ENCODE assay signal across 22 cellular contexts in the genomic region with DNA sequence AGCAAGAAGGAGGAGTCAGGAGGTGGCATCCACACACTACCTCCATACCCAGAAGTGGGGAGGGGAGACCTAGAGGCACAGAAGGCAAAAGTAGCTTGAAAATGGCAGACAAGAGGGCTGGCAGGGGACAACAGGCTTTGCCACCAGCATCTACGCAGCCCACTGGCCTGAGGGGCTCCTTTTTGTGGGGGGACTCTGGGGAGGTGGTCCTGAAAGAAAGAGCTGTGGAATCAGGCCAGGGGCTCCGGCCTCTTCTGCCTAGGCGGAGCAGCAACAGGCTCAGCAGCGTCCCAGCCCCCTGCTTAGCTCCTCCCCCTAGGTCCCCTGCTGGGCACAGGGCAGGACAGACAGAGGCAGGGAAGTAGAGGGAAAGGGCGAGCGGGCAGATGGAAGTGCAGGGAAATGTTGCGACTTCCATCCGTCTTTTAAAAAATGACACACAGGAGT. TPM values are rescaled to one million over a fixed set of nuclear protein-coding genes. Genes with fewer than 3 reads are reported as not detected.
DNase-seq lines count a peak whose midpoint lies in the region; ATAC-seq, FAIRE-seq and TF ChIP-seq lines count a peak whose summit lies in the region.
"Had no signal": no experiment of that assay in that cellular context is flagged by ENCODE, and none has a peak within 500 bp of the region (broad histone marks: within the 10 kb centered on the region; RNA-seq: fewer than 3 reads in every experiment).

No MANE protein-coding gene starts in this region.

- no peak overlapping the region for H4K5ac ChIP-seq in H1 (ENCODE audit: insufficient read length, low read depth, low read length)

- TF ChIP-seq CTCF in H1 (IDR thresholded peaks at IDR 0.05; ENCODE audit: control extremely low read depth in 1 of 3, insufficient read depth in 1 of 3, low read depth in 1 of 3, low read length in 3 of 3), result no peak

- TF ChIP-seq RAD21 in H1 (IDR thresholded peaks at IDR 0.05 in 1 of 2, conservative IDR thresholded peaks at IDR 0.05 in 1 of 2; ENCODE audit: low read depth in 2 of 2, low read length in 2 of 2), result no peak

- H3K18ac ChIP-seq in H1 (ENCODE audit: extremely low read depth, low read length), result peak overlapping the region; percentile 76

- peak overlapping the region; percentile 63 for H3K4ac ChIP-seq in H1 (replicated peaks; ENCODE audit: insufficient read length, low read depth, low read length)

- H3K14ac ChIP-seq in H1 (ENCODE audit: insufficient read length), result no peak overlapping the region

- H3K4me2 ChIP-seq in H1 (ENCODE audit: insufficient read depth in 1 of 2, low read depth in 2 of 2, low read length in 2 of 2), result peak overlapping the region; percentile 19 to 46; a peak in 3 of 4 replicates

- no peak for TF ChIP-seq POLR2A in H1 (IDR thresholded peaks at IDR 0.05; ENCODE audit: control extremely low read depth in 1 of 2, low read depth in 2 of 2, low read length in 2 of 2)

- no peak overlapping the region for H3K27ac ChIP-seq in H1 (ENCODE audit: low read depth, low read length)
- H3K27ac ChIP-seq: gastrocnemius medialis, transverse colon had no signal

- H3K27me3 ChIP-seq in H1 (replicated peaks in 1 of 4; ENCODE audit: control insufficient read depth in 3 of 4, extremely low read depth in 1 of 4, insufficient read depth in 3 of 4, low read length in 3 of 4), result peaks cover 0 to 6% (median 5%) of the 10 kb centered on the region in 4 experiments; a peak in 3 of 7 replicates
- H3K27me3 ChIP-seq: transverse colon had no signal

- H3K36me3 ChIP-seq in ES-I3 (ENCODE audit: insufficient read depth, low read length) (no peaks in the 10 kb centered on the region), H1 (ENCODE audit: control insufficient read depth in 2 of 4, insufficient read depth in 4 of 4, low read length in 3 of 4) (no peaks in the 10 kb centered on the region)
- H3K36me3 ChIP-seq: gastrocnemius medialis, transverse colon had no signal

- no peak overlapping the region for H2BK120ac ChIP-seq in H1 (replicated peaks; ENCODE audit: low read depth, low read length)

- H3K23me2 ChIP-seq in H1 (ENCODE audit: low read depth, low read length), result no peaks in the 10 kb centered on the region

- H3K79me1 ChIP-seq in H1 (ENCODE audit: low read depth, low read length), result no peaks in the 10 kb centered on the region

- WGBS in H1 (ENCODE audit: extremely low coverage in 1 of 2, insufficient coverage in 1 of 2, insufficient read length in 1 of 2, insufficient replicate concordance in 2 of 2, low coverage in 1 of 2, low lambda C conversion rate in 2 of 2, missing lambda C conversion rate in 1 of 2), 2 experiments, result 75% methylated on average over 8 of the region's 8 CpGs; no CpG with 5 or more reads in 1 of the 2 experiments

- no peak for FAIRE-seq in H1 (lab: Jason Lieb, UNC)

- POLR2A ChIA-PET in H1 (lab: Charles Lee; ENCODE audit: partially characterized antibody), result interaction anchor here (0.7 to 2.0 kb wide), 11 partner anchors 10 to 296 kb away, joined by 3 to 8 read pairs (median 3); a partner anchor contains a TSS

- peak overlapping the region; percentile 50; the same call in 1 of the 2 replicates for H2BK12ac ChIP-seq in H1 (ENCODE audit: low read depth, low read length)

- H4K8ac ChIP-seq in H1 (ENCODE audit: extremely low read depth, insufficient read depth, low read length), result peak overlapping the region; percentile 36

- no peak overlapping the region for H3K23ac ChIP-seq in H1 (ENCODE audit: insufficient read length)

- no peak overlapping the region for H2BK20ac ChIP-seq in H1 (ENCODE audit: low read length)

- peak overlapping the region; percentile 35; the same call in 1 of the 2 replicates for H2BK5ac ChIP-seq in H1 (ENCODE audit: low read depth, low read length)

- peak overlapping the region; percentile 55 for H4K91ac ChIP-seq in H1 (replicated peaks; ENCODE audit: insufficient read length, low read length)

- H3K4me1 ChIP-seq in ES-I3 (ENCODE audit: insufficient read depth, low read length) (peaks cover 41% of the 10 kb centered on the region), H1 (replicated peaks in 1 of 4; ENCODE audit: control insufficient read depth in 3 of 4, insufficient read depth in 4 of 4, low read length in 3 of 4) (peaks cover 0 to 10% (median 3%) of the 10 kb centered on the region in 4 experiments; a peak in 6 of 7 replicates)
- H3K4me1 ChIP-seq: gastrocnemius medialis, transverse colon had no signal

- peak overlapping the region; percentile 45; the same call in 1 of the 2 replicates for H3K9ac ChIP-seq in ES-I3 (ENCODE audit: low read depth, low read length)
- H3K9ac ChIP-seq in H1 (replicated peaks in 1 of 4; ENCODE audit: extremely low read depth in 1 of 4, low read depth in 3 of 4, low read length in 3 of 4), result no peak overlapping the region

- DNase-seq in HuH-7 (ENCODE audit: low spot score) (peak; percentile 53), H1 (ENCODE audit: low read depth in 1 of 2, low spot score in 2 of 2) (peak in 1 of 2 experiments; percentile 88), sciatic nerve (ENCODE audit: low spot score) (no peak), GOT3 (lab: John Stamatoyannopoulos, UW) (no peak), T-helper 9 cell (no peak)
- DNase-seq in activated CD4-positive, alpha-beta T cell treated with anti-CD3 and anti-CD28 coated beads for 4 hours, result no peak
- DNase-seq in activated naive CD4-positive, alpha-beta T cell treated with Interleukin-2 at 50 U/mL for 16 hours, result no peak
- DNase-seq: activated CD8-positive, alpha-beta T cell treated with anti-CD3 and anti-CD28 coated beads for 36 hours; activated naive CD4-positive, alpha-beta T cell; activated T-cell treated with anti-CD3 and anti-CD28 coated beads, Interleukin-2, amount 50 U/mL, for 1 hour; amygdala; COR-L47; DND-41; gastrocnemius medialis; MM.1S; NCI-H1694; NCI-H526 treated with DMSO at 0.1 percent for 48 hours; stimulated activated CD4-positive, alpha-beta T cell treated with anti-CD3 and anti-CD28 coated beads, Interleukin-4, amount 100 ng/mL, for 1 hour; T-helper 17 cell; transverse colon had no signal

- H3K4me3 ChIP-seq in H1 (ENCODE audit: extremely low read depth in 1 of 4, insufficient read depth in 2 of 4, low read depth in 3 of 4, low read length in 4 of 4), result no peak overlapping the region
- H3K4me3 ChIP-seq: gastrocnemius medialis, transverse colon had no signal

- peak overlapping the region; percentile 74; the same call in 1 of the 2 replicates for H2AFZ ChIP-seq in H1 (ENCODE audit: low read length)

- no peaks in the 10 kb centered on the region for H4K20me1 ChIP-seq in H1 (replicated peaks in 1 of 2; ENCODE audit: control insufficient read depth in 1 of 2, insufficient read depth in 2 of 2, low read length in 2 of 2)

- H3K56ac ChIP-seq in H1 (replicated peaks; ENCODE audit: insufficient read length, low read depth, low read length), result no peak overlapping the region

- ATAC-seq in sciatic nerve, result peak; percentile 42
- ATAC-seq: activated CD8-positive, alpha-beta T cell treated with anti-CD3 and anti-CD28 coated beads for 36 hours; gastrocnemius medialis; T-helper 17 cell had no signal

- no peaks in the 10 kb centered on the region for H3K79me2 ChIP-seq in H1 (ENCODE audit: control insufficient read depth in 1 of 2, insufficient read depth in 2 of 2, low read length in 2 of 2)

- intact Hi-C loops in sciatic nerve (cut with DNase I), result no loop called here

- H2AK5ac ChIP-seq in H1 (ENCODE audit: low read depth, low read length), result no peak overlapping the region

- no peaks in the 10 kb centered on the region for H3K9me3 ChIP-seq in ES-I3 (ENCODE audit: control insufficient read depth, insufficient read depth, low read length)
- no peaks in the 10 kb centered on the region for H3K9me3 ChIP-seq in H1 (ENCODE audit: insufficient read depth in 2 of 2, low read depth in 1 of 2, low read length in 1 of 2)
- H3K9me3 ChIP-seq: gastrocnemius medialis, transverse colon had no signal

- CTCF ChIA-PET in H1 (lab: Charles Lee; ENCODE audit: partially characterized antibody), result interaction anchor here (0.7 to 2.6 kb wide), 10 partner anchors 9 to 505 kb away, joined by 3 to 21 read pairs (median 3); a partner anchor contains a TSS

- TF ChIP-seq EP300 in H1 (IDR thresholded peaks at IDR 0.05; ENCODE audit: borderline replicate concordance in 1 of 2, low read depth in 2 of 2, low read length in 2 of 2), result no peak

- H2BK15ac ChIP-seq in H1 (ENCODE audit: low read length), result no peak overlapping the region

TF ChIP-seq in H1, 55 proteins besides CTCF, POLR2A, EP300 and RAD21 (continues in another document):
- TF ChIP-seq GABPA (IDR thresholded peaks at IDR 0.05; ENCODE audit: borderline replicate concordance, insufficient read depth, low read length), result no peak

RNA-seq across cellular contexts. Expression of a gene that starts 9.9 kb away (rescaled TPM):
- total RNA-seq in H1 (2021; fragmentation: NEBNext Ultra II Directional; extraction: Animal tissue kit (Norgen Biotek cat#: 25700)), result 3.2 and 4.3 TPM in 2 replicates
- 2.6 and 2.9 TPM in 2 replicates for polyA plus RNA-seq in H1 (2011; rRNA removed)
- 3.1 TPM for polyA plus RNA-seq in H1 (2011; cell fraction: cytosol; rRNA removed)
- 2.5 TPM for polyA plus RNA-seq in H1 (2011; cell fraction: nucleus; rRNA removed)
- polyA plus RNA-seq in H1 (2012, experiment 1 of 2), result 0.94 to 1.9 TPM (median 1.4 TPM) in 4 replicates
- 2.2 TPM for polyA plus RNA-seq in H1 (2012, experiment 2 of 2)
- 44.6 TPM for polyA plus RNA-seq in H1 (2013, experiment 1 of 2)
- polyA plus RNA-seq in H1 (2013, experiment 2 of 2), result 54.0 TPM
- 0.83 and 1.4 TPM in 2 replicates for polyA minus RNA-seq in H1 (2011; rRNA and poly(A)+ RNA removed)
- 0.88 TPM for polyA minus RNA-seq in H1 (2011; cell fraction: cytosol; rRNA and poly(A)+ RNA removed)
- polyA minus RNA-seq in H1 (2011; cell fraction: nucleus; rRNA and poly(A)+ RNA removed), result 1.5 TPM
- 0.31 TPM for total RNA-seq in sciatic nerve
- total RNA-seq: activated CD8-positive, alpha-beta T cell treated with anti-CD3 and anti-CD28 coated beads for 36 hours; T-helper 17 cell had no signal
- polyA plus RNA-seq: esophagus had no signal

RNA-seq across cellular contexts. Expression of a gene that starts 26.9 kb away (rescaled TPM):
- total RNA-seq in H1 (2021; fragmentation: NEBNext Ultra II Directional; extraction: Animal tissue kit (Norgen Biotek cat#: 25700)), result 84.3 and 84.6 TPM in 2 replicates
- 79.3 and 96.6 TPM in 2 replicates for polyA plus RNA-seq in H1 (2011; rRNA removed)
- polyA plus RNA-seq in H1 (2011; cell fraction: cytosol; rRNA removed), result 96.5 TPM
- polyA plus RNA-seq in H1 (2011; cell fraction: nucleus; rRNA removed), result 96.7 TPM
- polyA plus RNA-seq in H1 (2012, experiment 1 of 2), result 63.1 to 84.9 TPM (median 76.1 TPM) in 4 replicates
- polyA plus RNA-seq in H1 (2012, experiment 2 of 2), result 59.4 TPM
- polyA plus RNA-seq in H1 (2013, experiment 1 of 2), result 113 TPM
- 115 TPM for polyA plus RNA-seq in H1 (2013, experiment 2 of 2)
- polyA minus RNA-seq in H1 (2011; rRNA and poly(A)+ RNA removed), result 41.8 and 68.7 TPM in 2 replicates
- 22.0 TPM for polyA minus RNA-seq in H1 (2011; cell fraction: cytosol; rRNA and poly(A)+ RNA removed)
- 26.9 TPM for polyA minus RNA-seq in H1 (2011; cell fraction: nucleus; rRNA and poly(A)+ RNA removed)
- 52.2 TPM for total RNA-seq in sciatic nerve

RNA-seq across cellular contexts. Expression of a gene that starts 48.2 kb away (rescaled TPM):
- 16.5 and 16.7 TPM in 2 replicates for total RNA-seq in H1 (2021; fragmentation: NEBNext Ultra II Directional; extraction: Animal tissue kit (Norgen Biotek cat#: 25700))
- 8.0 and 8.5 TPM in 2 replicates for polyA plus RNA-seq in H1 (2011; rRNA removed)
- 11.6 TPM for polyA plus RNA-seq in H1 (2011; cell fraction: cytosol; rRNA removed)
- 3.6 TPM for polyA plus RNA-seq in H1 (2011; cell fraction: nucleus; rRNA removed)
- polyA plus RNA-seq in H1 (2012, experiment 1 of 2), result 6.6 to 8.3 TPM (median 6.7 TPM) in 4 replicates
- 2.2 TPM for polyA plus RNA-seq in H1 (2012, experiment 2 of 2)
- polyA plus RNA-seq in H1 (2013, experiment 1 of 2), result 7.0 TPM
- polyA plus RNA-seq in H1 (2013, experiment 2 of 2), result 7.1 TPM
- polyA minus RNA-seq in H1 (2011; rRNA and poly(A)+ RNA removed), result 7.5 and 7.9 TPM in 2 replicates
- 8.1 TPM for polyA minus RNA-seq in H1 (2011; cell fraction: cytosol; rRNA and poly(A)+ RNA removed)
- polyA minus RNA-seq in H1 (2011; cell fraction: nucleus; rRNA and poly(A)+ RNA removed), result 7.5 TPM
- 22.3 TPM for total RNA-seq in sciatic nerve
